In the genomic region with DNA sequence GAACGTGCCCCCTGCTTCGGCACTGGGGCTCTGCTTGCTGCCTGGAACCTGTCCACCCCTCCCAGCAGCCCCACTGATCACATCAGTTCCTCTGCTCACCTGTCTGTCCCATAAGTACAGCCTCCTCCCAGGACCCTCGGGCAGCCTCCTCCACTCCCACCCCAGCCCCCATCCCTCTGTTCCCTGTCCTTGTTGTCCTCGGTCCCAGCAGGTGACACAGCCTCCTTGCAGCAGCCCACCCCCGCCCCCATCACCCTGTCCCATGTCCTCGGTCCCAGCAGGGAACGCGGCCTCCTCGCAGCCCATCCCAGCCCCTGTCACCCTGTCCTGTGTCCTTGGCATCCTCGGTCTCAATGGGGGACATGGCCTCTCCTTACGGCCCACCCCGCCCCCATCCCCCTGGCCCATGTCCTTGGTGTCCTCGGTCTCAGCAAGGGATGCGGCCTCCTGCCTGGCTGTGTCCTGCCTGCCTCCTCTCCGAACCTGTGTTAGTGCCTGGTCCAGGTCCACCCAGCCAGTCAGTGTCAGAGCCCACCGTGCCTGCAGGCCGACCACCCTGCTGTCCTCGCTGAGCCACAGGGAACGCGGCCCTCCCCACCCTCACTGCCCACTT, we compare ENCODE assay signal across 24 cellular contexts. TPM values are rescaled to one million over a fixed set of nuclear protein-coding genes. Genes with fewer than 3 reads are reported as not detected.
"Had no signal": no experiment of that assay in that cellular context is flagged by ENCODE, and none has a peak within 500 bp of the region (broad histone marks: within the 10 kb centered on the region; RNA-seq: fewer than 3 reads in every experiment).

No MANE protein-coding gene starts in this region.

- H3K4me3 ChIP-seq: adrenal gland, ascending aorta, left lung, pancreas, skin epidermis, thoracic aorta had no signal

- FAIRE-seq: pancreas had no signal

- ATAC-seq: activated CD4-positive, alpha-beta T cell treated with anti-CD3 and anti-CD28 coated beads for 36 hours had no signal

- DNase-seq: activated CD4-positive, alpha-beta T cell treated with anti-CD3 and anti-CD28 coated beads for 36 hours; activated CD4-positive, alpha-beta T cell treated with anti-CD3 and anti-CD28 coated beads, Interleukin-2, amount 50 U/mL, for 4 hours; activated CD4-positive, CD25-positive, alpha-beta regulatory T cell; activated naive CD4-positive, alpha-beta T cell treated with Interleukin-2 at 50 U/mL for 16 hours; activated T-cell treated with anti-CD3 and anti-CD28 coated beads for 4 hours; activated T-cell treated with anti-CD3 and anti-CD28 coated beads, Interleukin-2, amount 50 U/mL, for 72 hours; adrenal gland; brain microvascular endothelial cell; foreskin fibroblast; kidney glomerular epithelial cell; stimulated activated CD4-positive, alpha-beta T cell treated with anti-CD3 and anti-CD28 coated beads, Interleukin-4, amount 100 ng/mL, for 24 hours; trophoblast cell had no signal

- H3K9me3 ChIP-seq: adrenal gland, ascending aorta, left lung, pancreas, thoracic aorta had no signal

- H3K27ac ChIP-seq: adrenal gland, ascending aorta, brain microvascular endothelial cell, left lung, pancreas, skin epidermis, thoracic aorta had no signal

- H3K27me3 ChIP-seq: ascending aorta, pancreas had no signal

- H3K4me1 ChIP-seq: adrenal gland, ascending aorta, left lung, pancreas had no signal

- H3K36me3 ChIP-seq: adrenal gland, ascending aorta, brain microvascular endothelial cell, left lung, pancreas, thoracic aorta had no signal

RNA-seq across cellular contexts. Expression of gene OTOS, which starts 4.3 kb away (rescaled TPM):
- total RNA-seq: activated CD4-positive, alpha-beta T cell treated with anti-CD3 and anti-CD28 coated beads for 36 hours; activated T-cell treated with anti-CD3 and anti-CD28 coated beads, Interleukin-2, amount 50 U/mL, for 72 hours; adrenal gland; ascending aorta; cardiac septum; esophagus mucosa; left lung; lung microvascular endothelial cell; mucosa of gallbladder; pancreas; sciatic nerve; subcutaneous adipose tissue; T-helper 1 cell treated with Interleukin-12 subunit alpha and Interleukin-12 subunit beta and Interleukin-4 antibody, amounts not matched to agents 30 ng/mL and 1 ng/mL, for 36 hours; thoracic aorta had no signal
- polyA plus RNA-seq: adrenal gland, pancreas had no signal
